ENCODE assay signal across 12 cellular contexts in genomic region chr10:97851341-97852001, GRCh38. TPM values are rescaled to one million over a fixed set of nuclear protein-coding genes. Genes with fewer than 3 reads are reported as not detected.
DNase-seq lines count a peak whose midpoint lies in the region; ATAC-seq and TF ChIP-seq lines count a peak whose summit lies in the region.
"Had no signal": no experiment of that assay in that cellular context is flagged by ENCODE, and none has a peak within 500 bp of the region (broad histone marks: within the 10 kb centered on the region; RNA-seq: fewer than 3 reads in every experiment).

No MANE protein-coding gene starts in this region.

- H3K9me3 Mint-ChIP-seq in CD8-positive, alpha-beta T cell = no peaks in the 10 kb centered on the region
- no peaks in the 10 kb centered on the region for H3K9me3 Mint-ChIP-seq in activated naive CD8-positive, alpha-beta T cell treated with anti-CD3 and anti-CD28 coated beads for 36 hours
- no peaks in the 10 kb centered on the region for H3K9me3 Mint-ChIP-seq in natural killer cell
- H3K9me3 Mint-ChIP-seq: endodermal cell had no signal

- peaks cover 42% of the 10 kb centered on the region for H3K4me1 Mint-ChIP-seq in CD8-positive, alpha-beta T cell (ENCODE audit: low read depth)
- H3K4me1 Mint-ChIP-seq in activated naive CD8-positive, alpha-beta T cell treated with anti-CD3 and anti-CD28 coated beads for 36 hours = peaks cover 34% of the 10 kb centered on the region
- peaks cover 19 to 32% of the 10 kb centered on the region in 2 donors for H3K4me1 Mint-ChIP-seq in natural killer cell
- H3K4me1 Mint-ChIP-seq: endodermal cell had no signal

- CTCF ChIA-PET in CD8-positive, alpha-beta T cell (lab: Charles Lee) = interaction anchor here (0.7 to 8.4 kb wide), 6 partner anchors 15 to 499 kb away, joined by 3 to 45 read pairs (median 6); no protein-coding TSS in a partner anchor

- ATAC-seq in CD8-positive, alpha-beta T cell = peak; percentile 28
- ATAC-seq in natural killer cell (no peak), GM18861 (IDR thresholded peaks at IDR 0.05; ENCODE audit: unreplicated experiment) (no peak), GM18907 (IDR thresholded peaks at IDR 0.05; ENCODE audit: unreplicated experiment) (no peak), GM18858 (IDR thresholded peaks at IDR 0.05; ENCODE audit: unreplicated experiment) (no peak)
- ATAC-seq: HCT116 had no signal

- H3K4me3 ChIP-seq in CD8-positive, alpha-beta T cell (ENCODE audit: low read depth, low read length) = peak overlapping the region; percentile 4
- H3K4me3 ChIP-seq: SJCRH30 had no signal

- no peaks in the 10 kb centered on the region for H3K36me3 ChIP-seq in CD8-positive, alpha-beta T cell (ENCODE audit: insufficient read depth, low read length)
- H3K36me3 ChIP-seq: SJCRH30 had no signal

- H3K36me3 Mint-ChIP-seq in CD8-positive, alpha-beta T cell = peaks cover 3% of the 10 kb centered on the region
- no peaks in the 10 kb centered on the region for H3K36me3 Mint-ChIP-seq in activated naive CD8-positive, alpha-beta T cell treated with anti-CD3 and anti-CD28 coated beads for 36 hours
- no peaks in the 10 kb centered on the region for H3K36me3 Mint-ChIP-seq in natural killer cell

- no peak overlapping the region for H3K27ac Mint-ChIP-seq in CD8-positive, alpha-beta T cell
- no peak overlapping the region for H3K27ac Mint-ChIP-seq in activated naive CD8-positive, alpha-beta T cell treated with anti-CD3 and anti-CD28 coated beads for 36 hours
- H3K27ac Mint-ChIP-seq in natural killer cell = no peak overlapping the region
- H3K27ac Mint-ChIP-seq: endodermal cell had no signal

- DNase-seq in CD8-positive, alpha-beta T cell = peak in 1 of 7 experiments; percentile 38
- DNase-seq in NCI-H446 treated with DMSO at 0.1 percent for 48 hours (lab: John Stamatoyannopoulos, UW) = peak; percentile 57
- DNase-seq in activated naive CD8-positive, alpha-beta T cell treated with anti-CD3 and anti-CD28 coated beads for 36 hours = no peak
- DNase-seq in natural killer cell = no peak
- no peak for DNase-seq in mesenteric fat pad (ENCODE audit: low spot score)
- DNase-seq: endodermal cell, NCI-H2081 had no signal

- no peak for TF ChIP-seq CTCF in CD8-positive, alpha-beta T cell (IDR thresholded peaks at IDR 0.05)
- TF ChIP-seq CTCF in natural killer cell (IDR thresholded peaks at IDR 0.05) = no peak

- H3K27ac ChIP-seq in CD8-positive, alpha-beta T cell (ENCODE audit: low read depth, low read length) = no peak overlapping the region
- H3K27ac ChIP-seq: SJCRH30 had no signal

- no peaks in the 10 kb centered on the region for H3K27me3 Mint-ChIP-seq in CD8-positive, alpha-beta T cell (ENCODE audit: low read depth)
- peaks cover 3% of the 10 kb centered on the region for H3K27me3 Mint-ChIP-seq in activated naive CD8-positive, alpha-beta T cell treated with anti-CD3 and anti-CD28 coated beads for 36 hours
- peaks cover 3 to 6% of the 10 kb centered on the region in 2 donors for H3K27me3 Mint-ChIP-seq in natural killer cell (ENCODE audit: low read depth in 2 of 2)

- H3K9me3 ChIP-seq in CD8-positive, alpha-beta T cell (ENCODE audit: low read length) = no peaks in the 10 kb centered on the region
- H3K9me3 ChIP-seq: SJCRH30 had no signal

- intact Hi-C loops in CD8-positive, alpha-beta T cell (cut with DNase I, micrococcal nuclease) = loop anchor here (2.0 to 5.0 kb wide), 3 partner anchors 15 to 115 kb away; partner anchors contain the start of gene ZFYVE27 (in 1 of the 2)
- intact Hi-C loops in natural killer cell (cut with micrococcal nuclease) = no loop called here

- no peaks in the 10 kb centered on the region for H3K27me3 ChIP-seq in CD8-positive, alpha-beta T cell (ENCODE audit: insufficient read depth, low read length)
- H3K27me3 ChIP-seq: SJCRH30 had no signal

- POLR2A ChIA-PET in CD8-positive, alpha-beta T cell (lab: Charles Lee) = interaction anchor here (1.1 to 2.1 kb wide), 4 partner anchors 9 to 69 kb away, joined by 3 to 7 read pairs (median 6); no protein-coding TSS in a partner anchor

- peak overlapping the region; percentile 80 for H3K4me3 Mint-ChIP-seq in CD8-positive, alpha-beta T cell
- H3K4me3 Mint-ChIP-seq in activated naive CD8-positive, alpha-beta T cell treated with anti-CD3 and anti-CD28 coated beads for 36 hours = peak overlapping the region; percentile 79
- peak overlapping the region; percentile 86 for H3K4me3 Mint-ChIP-seq in natural killer cell
- H3K4me3 Mint-ChIP-seq: endodermal cell had no signal

- peaks cover 31% of the 10 kb centered on the region for H3K4me1 ChIP-seq in CD8-positive, alpha-beta T cell (ENCODE audit: insufficient read depth, low read length)

RNA-seq across cellular contexts. Expression of gene GOLGA7B, which starts 1.8 kb away (rescaled TPM):
- total RNA-seq in CD8-positive, alpha-beta T cell = 1 to 10 TPM; 3.5 to 5.1 TPM
- under 1 TPM; 0.80 to 0.90 TPM for total RNA-seq in activated naive CD8-positive, alpha-beta T cell treated with anti-CD3 and anti-CD28 coated beads for 36 hours
- total RNA-seq in natural killer cell = 1 to 10 TPM; 4.1 to 4.6 (median 4.1) TPM
- total RNA-seq in mesenteric fat pad = 0.32 TPM
